Comparison of ENCODE assay signal across 9 cellular contexts in genomic region chr6:139371421-139372253, GRCh38. TPM values are rescaled to one million over a fixed set of nuclear protein-coding genes. Genes with fewer than 3 reads are reported as not detected.
DNase-seq lines count a peak whose midpoint lies in the region; TF ChIP-seq lines count a peak whose summit lies in the region.
"Had no signal": no experiment of that assay in that cellular context is flagged by ENCODE, and none has a peak within 500 bp of the region (broad histone marks: within the 10 kb centered on the region; RNA-seq: fewer than 3 reads in every experiment).

No MANE protein-coding gene starts in this region.

- intact Hi-C loops in activated CD4-positive, alpha-beta memory T cell treated with anti-CD3 and anti-CD28 coated beads for 36 hours (cut with micrococcal nuclease): loop anchor here (2.0 to 5.0 kb wide), 5 partner anchors 211 to 1437 kb away; partner anchors contain the start of gene REPS1

- POLR2A ChIA-PET in activated CD4-positive, alpha-beta memory T cell treated with anti-CD3 and anti-CD28 coated beads for 36 hours (lab: Charles Lee): interaction anchor here (1.8 kb wide), 1 partner anchor 152 kb away, joined by 5 read pairs; no protein-coding TSS in a partner anchor

- no peaks in the 10 kb centered on the region for H3K36me3 ChIP-seq in iPS-15b (ENCODE audit: control insufficient read depth, insufficient read depth, low read length)
- peaks cover 4 to 20% of the 10 kb centered on the region in 2 donors for H3K36me3 ChIP-seq in stomach smooth muscle (ENCODE audit: control insufficient read depth in 2 of 2, insufficient read depth in 2 of 2, low read length in 2 of 2)
- H3K36me3 ChIP-seq in BE2C: no peaks in the 10 kb centered on the region

- H3K4me3 ChIP-seq in iPS-15b (ENCODE audit: low read depth, low read length): peak overlapping the region; percentile 40
- peak overlapping the region; percentile 96 to 99 for H3K4me3 ChIP-seq in stomach smooth muscle (ENCODE audit: low read length in 2 of 2)
- H3K4me3 ChIP-seq in BE2C (ENCODE audit: low read depth, low read length): no peak overlapping the region

- no peak for TF ChIP-seq CTCF in BE2C (IDR thresholded peaks at IDR 0.05; ENCODE audit: low read depth, low read length)

- H3K9ac ChIP-seq in iPS-15b (ENCODE audit: low read depth, low read length): no peak overlapping the region
- H3K9ac ChIP-seq in stomach smooth muscle (ENCODE audit: low read length in 2 of 2): peak overlapping the region in 1 of 2 donors; percentile 77

- CTCF ChIA-PET in activated CD4-positive, alpha-beta memory T cell treated with anti-CD3 and anti-CD28 coated beads for 36 hours (lab: Charles Lee): interaction anchor here (1.1 to 7.4 kb wide), 3 partner anchors 152 to 500 kb away, joined by 4 to 97 read pairs (median 8); no protein-coding TSS in a partner anchor

- DNase-seq in NCI-H82 (lab: John Stamatoyannopoulos, UW): peak; percentile 48
- DNase-seq in NCI-H82 treated with DMSO at 0.1 percent for 48 hours (lab: John Stamatoyannopoulos, UW; ENCODE audit: unreplicated experiment): no peak
- DNase-seq in activated CD4-positive, alpha-beta memory T cell treated with anti-CD3 and anti-CD28 coated beads for 36 hours: no peak
- no peak for DNase-seq in BE2C
- DNase-seq in CD1c-positive myeloid dendritic cell (ENCODE audit: extremely low spot score): no peak
- no peak for DNase-seq in NCI-H187 (lab: John Stamatoyannopoulos, UW)
- DNase-seq: DMS53 had no signal

- no peaks in the 10 kb centered on the region for H3K27me3 Mint-ChIP-seq in activated CD4-positive, alpha-beta memory T cell treated with anti-CD3 and anti-CD28 coated beads for 36 hours

- H3K4me3 Mint-ChIP-seq in activated CD4-positive, alpha-beta memory T cell treated with anti-CD3 and anti-CD28 coated beads for 36 hours: peak overlapping the region; percentile 57

- H3K27ac ChIP-seq in stomach smooth muscle (ENCODE audit: low read length): no peak overlapping the region

- H3K4me1 ChIP-seq in iPS-15b (ENCODE audit: control insufficient read depth, insufficient read depth, low read length) (peaks cover 35% of the 10 kb centered on the region), stomach smooth muscle (ENCODE audit: control insufficient read depth, insufficient read depth, low read length) (peaks cover 12% of the 10 kb centered on the region), BE2C (peaks cover 4% of the 10 kb centered on the region; the same call in 1 of the 2 replicates)

- H3K9me3 ChIP-seq in iPS-15b (ENCODE audit: control insufficient read depth, insufficient read depth, low read length) (no peaks in the 10 kb centered on the region), stomach smooth muscle (ENCODE audit: control insufficient read depth in 2 of 2, low read length in 2 of 2) (no peaks in the 10 kb centered on the region), BE2C (no peaks in the 10 kb centered on the region)

- H3K9me3 Mint-ChIP-seq in activated CD4-positive, alpha-beta memory T cell treated with anti-CD3 and anti-CD28 coated beads for 36 hours: no peaks in the 10 kb centered on the region

- H3K27me3 ChIP-seq in iPS-15b (ENCODE audit: control insufficient read depth, insufficient read depth, low read length) (no peaks in the 10 kb centered on the region), stomach smooth muscle (ENCODE audit: control insufficient read depth in 1 of 2, insufficient read depth in 2 of 2, low read length in 2 of 2) (no peaks in the 10 kb centered on the region), BE2C (no peaks in the 10 kb centered on the region)

- peak overlapping the region; percentile 62 for H3K27ac Mint-ChIP-seq in activated CD4-positive, alpha-beta memory T cell treated with anti-CD3 and anti-CD28 coated beads for 36 hours

- H3K36me3 Mint-ChIP-seq in activated CD4-positive, alpha-beta memory T cell treated with anti-CD3 and anti-CD28 coated beads for 36 hours: peaks cover 26% of the 10 kb centered on the region

- H3K4me1 Mint-ChIP-seq in activated CD4-positive, alpha-beta memory T cell treated with anti-CD3 and anti-CD28 coated beads for 36 hours (ENCODE audit: low read depth): peaks cover 45% of the 10 kb centered on the region

RNA-seq across cellular contexts. Expression of gene CITED2, which starts 2.8 kb away (rescaled TPM):
- 10 to 100 TPM; 50.1 to 52.1 TPM for total RNA-seq in activated CD4-positive, alpha-beta memory T cell treated with anti-CD3 and anti-CD28 coated beads for 36 hours
- 77.6 TPM for polyA plus RNA-seq in BE2C (2012; ENCODE audit: insufficient read depth, insufficient read length, low read depth)
